Comparison of ENCODE assay signal across 1 cellular context in genomic region chr5:121963409-121963808, GRCh38.
TF ChIP-seq lines count a peak whose summit lies in the region.

No MANE protein-coding gene starts in this region.

TF ChIP-seq in HepG2, 621 proteins besides CTCF, POLR2A, EP300 and RAD21:
- no peak for TF ChIP-seq MATR3 (CRISPR knock-in tag; IDR thresholded peaks at IDR 0.05)
- TF ChIP-seq ZHX2 (IDR thresholded peaks at IDR 0.05; ENCODE audit: low read depth) = no peak
- TF ChIP-seq ZHX2 (CRISPR knock-in tag; IDR thresholded peaks at IDR 0.05; ENCODE audit: borderline replicate concordance) = no peak
- no peak for TF ChIP-seq E2F2 (CRISPR knock-in tag; IDR thresholded peaks at IDR 0.05; ENCODE audit: borderline replicate concordance)
TF ChIP-seq in HepG2: peak in this region for 0.
